1 cellular context compared by ENCODE assay signal in the genomic region with DNA sequence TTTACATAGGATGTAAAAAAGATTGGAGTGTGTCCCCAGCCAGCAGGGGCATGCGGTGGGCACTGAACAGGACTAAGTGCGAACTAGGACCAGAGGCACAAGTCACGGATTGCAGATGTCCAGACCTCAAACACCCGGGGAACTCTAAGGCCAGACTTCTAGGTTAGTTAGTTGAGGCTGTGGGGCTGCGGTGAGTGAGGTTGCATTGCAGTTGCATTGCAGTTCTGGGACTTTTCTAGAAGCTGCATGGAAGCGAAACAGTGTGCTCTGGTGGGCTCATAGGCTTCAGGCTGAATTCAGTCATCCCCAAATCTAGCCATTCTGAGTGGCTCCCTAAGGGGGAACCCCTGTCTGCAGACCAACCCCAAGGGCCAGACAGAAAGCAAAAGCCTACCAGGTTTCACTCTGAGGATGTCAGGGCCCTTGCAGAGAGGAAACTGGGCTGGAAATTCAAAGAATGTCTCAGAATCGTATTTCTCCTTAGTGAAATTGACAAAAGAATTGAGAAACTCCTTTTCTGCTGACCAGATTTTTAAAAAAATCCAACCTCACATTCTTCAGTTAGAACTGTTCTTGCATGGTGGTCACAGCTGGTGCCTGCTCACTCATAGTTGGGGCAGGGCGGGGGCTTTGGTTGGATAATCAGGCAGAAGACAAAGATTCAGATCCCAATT.
A peak's percentile ranks its signal among the peaks of the same experiment; 100 is the strongest.
TF ChIP-seq lines count a peak whose summit lies in the region.

No MANE protein-coding gene starts in this region.

TF ChIP-seq in GM12878, 131 proteins besides CTCF, POLR2A, EP300 and RAD21 (continued from another document):
- TF ChIP-seq ATF2 (IDR thresholded peaks at IDR 0.05; ENCODE audit: low read length) (peak; percentile 67), PAX8 (IDR thresholded peaks at IDR 0.05) (no peak), NR2C2 (IDR thresholded peaks at IDR 0.05; ENCODE audit: borderline replicate concordance, control insufficient read depth, insufficient read length, low read depth) (no peak), YY1 (IDR thresholded peaks at IDR 0.05; ENCODE audit: low read depth, low read length) (peak; percentile 37; the same call in 1 of the 2 replicates), TCF12 (IDR thresholded peaks at IDR 0.05; ENCODE audit: low read depth, low read length) (peak; percentile 83), RUNX3 (IDR thresholded peaks at IDR 0.05; ENCODE audit: low read length) (peak; percentile 93), PML (IDR thresholded peaks at IDR 0.05; ENCODE audit: low read length) (no peak), RCOR1 (conservative IDR thresholded peaks at IDR 0.05; ENCODE audit: low read depth, low read length) (0 out of 2 replicates have a peak, but pooled peaks have one; percentile 76), MEF2B (IDR thresholded peaks at IDR 0.05; ENCODE audit: partially characterized antibody, poor library complexity, severe bottlenecking) (peak; percentile 83), KAT2A (conservative IDR thresholded peaks at IDR 0.05; ENCODE audit: control insufficient read depth, low read depth, low read length) (no peak), ZNF687 (IDR thresholded peaks at IDR 0.05) (peak; percentile 92; the same call in 1 of the 2 replicates), TCF7 (IDR thresholded peaks at IDR 0.05; ENCODE audit: borderline replicate concordance) (peak; percentile 46; the same call in 1 of the 2 replicates), MXI1 (IDR thresholded peaks at IDR 0.05; ENCODE audit: low read depth, low read length) (peak; percentile 34; the same call in 1 of the 2 replicates), MYC (IDR thresholded peaks at IDR 0.05; ENCODE audit: insufficient read depth, insufficient read length, insufficient replicate concordance, low read length, severe bottlenecking) (no peak), CHD2 (IDR thresholded peaks at IDR 0.05; ENCODE audit: borderline replicate concordance, low read depth, low read length) (peak; percentile 48; the same call in 1 of the 2 replicates), MEF2A (IDR thresholded peaks at IDR 0.05; ENCODE audit: insufficient read depth, low read depth, low read length) (peak; percentile 84), JUND (IDR thresholded peaks at IDR 0.05; ENCODE audit: low read depth, low read length) (peak; percentile 67; the same call in 1 of the 2 replicates), CBX5 (IDR thresholded peaks at IDR 0.05; ENCODE audit: low read depth) (peak; percentile 86), NKRF (conservative IDR thresholded peaks at IDR 0.05) (no peak), SMARCA5 (IDR thresholded peaks at IDR 0.05) (peak; percentile 6; the same call in 1 of the 2 replicates), WRNIP1 (IDR thresholded peaks at IDR 0.05; ENCODE audit: borderline replicate concordance, low read depth, low read length) (peak; percentile 84; the same call in 1 of the 2 replicates), TBL1XR1 (IDR thresholded peaks at IDR 0.05; ENCODE audit: low read depth, low read length) (0 out of 2 replicates have a peak, but pooled peaks have one; percentile 34), RELA (IDR thresholded peaks at IDR 0.05; ENCODE audit: borderline replicate concordance, partially characterized antibody) (peak; percentile 58), CBFB (IDR thresholded peaks at IDR 0.05; ENCODE audit: low read depth) (peak; percentile 81)
- TF ChIP-seq, protein P1, sequence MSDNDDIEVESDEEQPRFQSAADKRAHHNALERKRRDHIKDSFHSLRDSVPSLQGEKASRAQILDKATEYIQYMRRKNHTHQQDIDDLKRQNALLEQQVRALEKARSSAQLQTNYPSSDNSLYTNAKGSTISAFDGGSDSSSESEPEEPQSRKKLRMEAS (IDR thresholded peaks at IDR 0.05; ENCODE audit: low read depth, low read length): 0 out of 2 replicates have a peak, but pooled peaks have one; percentile 41
